In genomic region chr15:93288718-93289117, GRCh38 we compare ENCODE assay signal across 24 cellular contexts.
DNase-seq lines count a peak whose midpoint lies in the region; ATAC-seq and TF ChIP-seq lines count a peak whose summit lies in the region.
"Had no signal": no experiment of that assay in that cellular context is flagged by ENCODE, and none has a peak within 500 bp of the region (broad histone marks: within the 10 kb centered on the region; RNA-seq: fewer than 3 reads in every experiment).

No MANE protein-coding gene starts in this region.

- H3K4me3 ChIP-seq in neural cell (ENCODE audit: low read length) = no peak overlapping the region
- H3K4me3 ChIP-seq: gastrocnemius medialis, tibial nerve had no signal

- peak overlapping the region; percentile 90 for H3K27ac ChIP-seq in KOPT-K1 (ENCODE audit: low read depth, low read length, poor library complexity, severe bottlenecking)
- peak overlapping the region; percentile 36 for H3K27ac ChIP-seq in caudate nucleus (ENCODE audit: low read depth, low read length)
- H3K27ac ChIP-seq in neural cell (ENCODE audit: low read length) = peak overlapping the region; percentile 81
- H3K27ac ChIP-seq: gastrocnemius medialis had no signal

- no peak overlapping the region for H2AFZ ChIP-seq in neural cell (ENCODE audit: low read depth, low read length)

- no peaks in the 10 kb centered on the region for H3K9me3 Mint-ChIP-seq in stimulated activated effector memory CD8-positive, alpha-beta T cell treated with anti-CD3 and anti-CD28 coated beads, Interleukin-12 subunit alpha, Interleukin-12 subunit beta, amount 100 ng/mL, for 72 hours

- ATAC-seq in GM18909 (IDR thresholded peaks at IDR 0.05; ENCODE audit: poor library complexity, unreplicated experiment) = no peak
- no peak for ATAC-seq in stimulated activated effector memory CD8-positive, alpha-beta T cell treated with anti-CD3 and anti-CD28 coated beads, Interleukin-12 subunit alpha, Interleukin-12 subunit beta, amount 100 ng/mL, for 72 hours
- ATAC-seq: gastrocnemius medialis, PC-3 had no signal

- H3K27me3 ChIP-seq in neural cell (ENCODE audit: insufficient read depth, low read depth, low read length) = no peaks in the 10 kb centered on the region
- H3K27me3 ChIP-seq: gastrocnemius medialis, tibial nerve had no signal

- H4K20me1 ChIP-seq in neural cell (ENCODE audit: insufficient read depth) = no peaks in the 10 kb centered on the region

- no peak overlapping the region for H3K27ac Mint-ChIP-seq in stimulated activated effector memory CD8-positive, alpha-beta T cell treated with anti-CD3 and anti-CD28 coated beads, Interleukin-12 subunit alpha, Interleukin-12 subunit beta, amount 100 ng/mL, for 72 hours
- H3K27ac Mint-ChIP-seq: CD14-positive monocyte, IgD-negative memory B cell, progenitor cell of endocrine pancreas had no signal

- no peak for TF ChIP-seq EP300 in neural cell (conservative IDR thresholded peaks at IDR 0.05; ENCODE audit: poor library complexity, severe bottlenecking)

- no peaks in the 10 kb centered on the region for H3F3A ChIP-seq in neural cell (ENCODE audit: insufficient read depth, low read length, poor library complexity, severe bottlenecking)

- DNase-seq in caudate nucleus (lab: John Stamatoyannopoulos, UW) (peak in 32 of 61 donors; percentile 7 to 70 (median 30)), kidney glomerular epithelial cell (lab: John Stamatoyannopoulos, UW) (no peak), NCI-H345 treated with DMSO at 0.1 percent for 48 hours (lab: John Stamatoyannopoulos, UW; ENCODE audit: unreplicated experiment) (no peak)
- no peak for DNase-seq in stimulated activated effector memory CD8-positive, alpha-beta T cell treated with anti-CD3 and anti-CD28 coated beads, Interleukin-12 subunit alpha, Interleukin-12 subunit beta, amount 100 ng/mL, for 72 hours (ENCODE audit: low spot score in 2 of 2)
- DNase-seq: activated CD4-positive, CD25-positive, alpha-beta regulatory T cell; activated T-cell treated with anti-CD3 and anti-CD28 coated beads, Interleukin-2, amount 50 U/mL, for 48 hours; DMS79; gastrocnemius medialis; GF-D8; left cardiac atrium; NCI-H1092; NCI-H1694 treated with DMSO at 0.1 percent for 48 hours; NCI-H524 treated with DMSO at 0.1 percent for 48 hours; NK-92 treated with Interleukin-12 subunit alpha and Interleukin-12 subunit beta, amount 100 ng/mL, for 24 hours; PC-3; SK-N-SH; stimulated activated CD4-positive, alpha-beta T cell treated with anti-CD3 and anti-CD28 coated beads, Interleukin-4, amount 100 ng/mL, for 1 hour had no signal

- no peak for TF ChIP-seq RAD21 in neural cell (conservative IDR thresholded peaks at IDR 0.05)

- no peaks in the 10 kb centered on the region for H3K79me2 ChIP-seq in neural cell (replicated peaks; ENCODE audit: insufficient read depth, low read length)

- no peaks in the 10 kb centered on the region for H3K4me1 Mint-ChIP-seq in stimulated activated effector memory CD8-positive, alpha-beta T cell treated with anti-CD3 and anti-CD28 coated beads, Interleukin-12 subunit alpha, Interleukin-12 subunit beta, amount 100 ng/mL, for 72 hours
- H3K4me1 Mint-ChIP-seq: IgD-negative memory B cell had no signal

- H3K9ac ChIP-seq in neural cell (ENCODE audit: low read length) = no peak overlapping the region
- H3K9ac ChIP-seq: SK-N-SH had no signal

- H3K36me3 Mint-ChIP-seq in stimulated activated effector memory CD8-positive, alpha-beta T cell treated with anti-CD3 and anti-CD28 coated beads, Interleukin-12 subunit alpha, Interleukin-12 subunit beta, amount 100 ng/mL, for 72 hours = no peaks in the 10 kb centered on the region
- H3K36me3 Mint-ChIP-seq: CD14-positive monocyte, IgD-negative memory B cell had no signal

- no peak overlapping the region for H3K4me3 Mint-ChIP-seq in stimulated activated effector memory CD8-positive, alpha-beta T cell treated with anti-CD3 and anti-CD28 coated beads, Interleukin-12 subunit alpha, Interleukin-12 subunit beta, amount 100 ng/mL, for 72 hours
- H3K4me3 Mint-ChIP-seq: CD14-positive monocyte, IgD-negative memory B cell had no signal

- no peaks in the 10 kb centered on the region for H3K9me3 ChIP-seq in KOPT-K1 (ENCODE audit: insufficient read depth, low read length, poor library complexity, severe bottlenecking)
- no peaks in the 10 kb centered on the region for H3K9me3 ChIP-seq in neural cell (ENCODE audit: low read length)
- H3K9me3 ChIP-seq: gastrocnemius medialis, SK-N-SH, tibial nerve had no signal

- H3K36me3 ChIP-seq in KOPT-K1 (ENCODE audit: insufficient read depth, low read length) = no peaks in the 10 kb centered on the region
- no peaks in the 10 kb centered on the region for H3K36me3 ChIP-seq in neural cell (ENCODE audit: insufficient read depth, low read length)
- H3K36me3 ChIP-seq: gastrocnemius medialis, tibial nerve had no signal

- no peaks in the 10 kb centered on the region for H3K9me2 ChIP-seq in neural cell (ENCODE audit: insufficient read depth, low read length)
- H3K9me2 ChIP-seq: SK-N-SH had no signal

- no peak for TF ChIP-seq CTCF in neural cell (IDR thresholded peaks at IDR 0.05; ENCODE audit: poor library complexity, severe bottlenecking)

- no peak overlapping the region for H3K4me2 ChIP-seq in neural cell (ENCODE audit: low read length)
- H3K4me2 ChIP-seq: SK-N-SH had no signal

TF ChIP-seq in neural cell, 6 proteins besides CTCF, POLR2A, EP300 and RAD21:
- TF ChIP-seq MXI1 (conservative IDR thresholded peaks at IDR 0.05; ENCODE audit: poor library complexity, severe bottlenecking) (no peak), POLR2AphosphoS5 (IDR thresholded peaks at IDR 0.05) (no peak), SMC3 (conservative IDR thresholded peaks at IDR 0.05; ENCODE audit: poor library complexity) (no peak), EZH2 (IDR thresholded peaks at IDR 0.05; ENCODE audit: borderline replicate concordance, insufficient read depth, low read length, poor library complexity, severe bottlenecking) (no peak), TAF1 (IDR thresholded peaks at IDR 0.05; ENCODE audit: low read depth) (no peak), REST (IDR thresholded peaks at IDR 0.05; ENCODE audit: borderline replicate concordance) (no peak)

Comparison
In these comparisons a context has a peak if more than half of its experiments do, and no peak if none do; other contexts are left out.
1. H3K27ac ChIP-seq: peak in every context shown above with its lines; median percentile 90 in KOPT-K1; 81 in neural cell; 36 in caudate nucleus.
2. DNase-seq: peak in caudate nucleus (32 of 61); none in kidney glomerular epithelial cell (single experiment), stimulated activated effector memory CD8-positive, alpha-beta T cell treated with anti-CD3 and anti-CD28 coated beads, Interleukin-12 subunit alpha, Interleukin-12 subunit beta, amount 100 ng/mL, for 72 hours (0 of 2) and NCI-H345 treated with DMSO at 0.1 percent for 48 hours (single experiment).